Comparison of ENCODE assay signal across 17 cellular contexts in the genomic region with DNA sequence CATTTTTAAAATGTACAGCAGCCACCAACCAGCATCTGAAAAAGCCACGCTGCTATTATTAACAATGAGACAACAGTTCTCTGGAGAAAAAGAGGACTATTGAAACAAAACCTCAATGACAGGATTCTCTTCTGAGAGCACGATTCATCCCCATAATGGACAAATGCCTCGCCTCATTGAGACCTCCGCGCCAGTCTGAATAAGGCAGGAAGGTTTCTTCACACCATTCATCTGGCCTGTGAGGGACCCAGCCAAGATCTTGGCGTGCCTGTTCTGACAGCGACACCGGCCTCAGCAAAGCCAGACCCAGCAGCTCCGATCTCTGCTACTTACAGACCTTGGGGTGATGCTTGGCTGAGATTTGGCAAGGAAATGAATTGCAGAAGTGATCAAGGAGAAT. TPM values are rescaled to one million over a fixed set of nuclear protein-coding genes. Genes with fewer than 3 reads are reported as not detected.
DNase-seq lines count a peak whose midpoint lies in the region; ATAC-seq and TF ChIP-seq lines count a peak whose summit lies in the region.
"Had no signal": no experiment of that assay in that cellular context is flagged by ENCODE, and none has a peak within 500 bp of the region (broad histone marks: within the 10 kb centered on the region; RNA-seq: fewer than 3 reads in every experiment).

No MANE protein-coding gene starts in this region.

- intact Hi-C loops in gastrocnemius medialis (cut with DNase I; ENCODE audit: low total_unique reads) = no loop called here
- intact Hi-C loops in CD4-positive, alpha-beta memory T cell (cut with micrococcal nuclease) = no loop called here
- intact Hi-C loops in activated CD4-positive, alpha-beta T cell treated with anti-CD3 and anti-CD28 coated beads, Interleukin-2, amount 10 ng/mL, durations not matched to agents 24 days and 14 days (cut with micrococcal nuclease) = no loop called here

- POLR2A ChIA-PET in CD4-positive, alpha-beta memory T cell (lab: Charles Lee; ENCODE audit: partially characterized antibody) = no interaction called here

- in situ Hi-C loops in gastrocnemius medialis (cut with MboI; ENCODE audit: low sequenced_read_pairs in 4 of 4) = no loop called here

- TF ChIP-seq POLR2A in gastrocnemius medialis (IDR thresholded peaks at IDR 0.05) = no peak

- peaks cover 3% of the 10 kb centered on the region; the same call in 1 of the 2 replicates for H3K36me3 ChIP-seq in KMS-11 (ENCODE audit: insufficient read depth)
- peaks cover 0 to 74% of the 10 kb centered on the region in 2 donors for H3K36me3 ChIP-seq in gastrocnemius medialis
- H3K36me3 ChIP-seq in CD4-positive, alpha-beta memory T cell (ENCODE audit: insufficient read depth, low read length) = peaks cover 65% of the 10 kb centered on the region

- no peak overlapping the region for H3K9ac ChIP-seq in KMS-11

- TF ChIP-seq CTCF in KMS-11 (conservative IDR thresholded peaks at IDR 0.05; ENCODE audit: low read depth, low read length) (no peak), gastrocnemius medialis (IDR thresholded peaks at IDR 0.05 in 4 of 5, conservative IDR thresholded peaks at IDR 0.05 in 1 of 5) (no peak)

- H2AFZ ChIP-seq in KMS-11 (ENCODE audit: low read depth) = no peak overlapping the region

- H3K36me3 Mint-ChIP-seq in CD4-positive, alpha-beta memory T cell = peaks cover 34 to 59% of the 10 kb centered on the region in 2 donors
- peaks cover 59% of the 10 kb centered on the region for H3K36me3 Mint-ChIP-seq in activated CD4-positive, alpha-beta T cell treated with anti-CD3 and anti-CD28 coated beads, Interleukin-2, amount 10 ng/mL, durations not matched to agents 24 days and 14 days (ENCODE audit: low read depth)

- H3K4me1 Mint-ChIP-seq in CD4-positive, alpha-beta memory T cell = peaks cover 6 to 27% (median 15%) of the 10 kb centered on the region in 4 donors
- peaks cover 2% of the 10 kb centered on the region for H3K4me1 Mint-ChIP-seq in activated CD4-positive, alpha-beta T cell treated with anti-CD3 and anti-CD28 coated beads, Interleukin-2, amount 10 ng/mL, durations not matched to agents 24 days and 14 days
- H3K4me1 Mint-ChIP-seq: H9 had no signal

- no peaks in the 10 kb centered on the region for H3K27me3 Mint-ChIP-seq in CD4-positive, alpha-beta memory T cell
- no peaks in the 10 kb centered on the region for H3K27me3 Mint-ChIP-seq in activated CD4-positive, alpha-beta T cell treated with anti-CD3 and anti-CD28 coated beads, Interleukin-2, amount 10 ng/mL, durations not matched to agents 24 days and 14 days
- H3K27me3 Mint-ChIP-seq: B cell; CD8-positive, alpha-beta memory T cell had no signal

- no peaks in the 10 kb centered on the region for H3K9me3 Mint-ChIP-seq in CD4-positive, alpha-beta memory T cell
- H3K9me3 Mint-ChIP-seq in activated CD4-positive, alpha-beta T cell treated with anti-CD3 and anti-CD28 coated beads, Interleukin-2, amount 10 ng/mL, durations not matched to agents 24 days and 14 days = no peaks in the 10 kb centered on the region
- H3K9me3 Mint-ChIP-seq: CD8-positive, alpha-beta memory T cell; H9 had no signal

- H3K27me3 ChIP-seq in KMS-11 (ENCODE audit: insufficient read depth, low read depth) (no peaks in the 10 kb centered on the region), gastrocnemius medialis (no peaks in the 10 kb centered on the region)
- H3K27me3 ChIP-seq in CD4-positive, alpha-beta memory T cell (ENCODE audit: insufficient read depth, low read length) = no peaks in the 10 kb centered on the region

- ATAC-seq in gastrocnemius medialis = peak; percentile 75
- ATAC-seq: Panc1 had no signal

- no peak overlapping the region for H3K4me3 ChIP-seq in KMS-11 (IDR thresholded peaks at IDR 0.05; ENCODE audit: insufficient read depth, low read depth, low read length)
- H3K4me3 ChIP-seq in gastrocnemius medialis = no peak overlapping the region
- no peak overlapping the region for H3K4me3 ChIP-seq in CD4-positive, alpha-beta memory T cell (ENCODE audit: low read length in 2 of 2)

- peak overlapping the region; percentile 62; the same call in 1 of the 2 replicates for H3K4me2 ChIP-seq in KMS-11

- no peaks in the 10 kb centered on the region for H3K9me3 ChIP-seq in gastrocnemius medialis
- no peaks in the 10 kb centered on the region for H3K9me3 ChIP-seq in CD4-positive, alpha-beta memory T cell (ENCODE audit: control insufficient read depth in 1 of 2, low read length in 2 of 2)

- peaks cover 44% of the 10 kb centered on the region for H3K79me2 ChIP-seq in KMS-11 (ENCODE audit: insufficient read depth, low read depth)

- H3K27ac Mint-ChIP-seq in CD4-positive, alpha-beta memory T cell = peak overlapping the region in 2 of 7 donors; percentile 19 to 41
- no peak overlapping the region for H3K27ac Mint-ChIP-seq in activated CD4-positive, alpha-beta T cell treated with anti-CD3 and anti-CD28 coated beads, Interleukin-2, amount 10 ng/mL, durations not matched to agents 24 days and 14 days
- H3K27ac Mint-ChIP-seq: B cell, H9 had no signal

- no peak overlapping the region; the same call in 1 of the 2 replicates for H3K27ac ChIP-seq in KMS-11
- H3K27ac ChIP-seq in gastrocnemius medialis = peak overlapping the region; percentile 30 to 72 (median 52)
- H3K27ac ChIP-seq in CD4-positive, alpha-beta memory T cell (ENCODE audit: low read depth, low read length) = no peak overlapping the region

- no peak overlapping the region for H3K4me3 Mint-ChIP-seq in CD4-positive, alpha-beta memory T cell
- no peak overlapping the region for H3K4me3 Mint-ChIP-seq in activated CD4-positive, alpha-beta T cell treated with anti-CD3 and anti-CD28 coated beads, Interleukin-2, amount 10 ng/mL, durations not matched to agents 24 days and 14 days
- H3K4me3 Mint-ChIP-seq: B cell; CD8-positive, alpha-beta memory T cell; H9 had no signal

- peaks cover 39% of the 10 kb centered on the region for H3K4me1 ChIP-seq in KMS-11 (ENCODE audit: low read depth, poor library complexity, severe bottlenecking)
- peaks cover 30 to 34% of the 10 kb centered on the region in 2 donors for H3K4me1 ChIP-seq in gastrocnemius medialis
- no peaks in the 10 kb centered on the region for H3K4me1 ChIP-seq in CD4-positive, alpha-beta memory T cell (ENCODE audit: insufficient read depth, low read length)

- H4K20me1 ChIP-seq in KMS-11 (ENCODE audit: insufficient read depth) = no peaks in the 10 kb centered on the region

- CTCF ChIA-PET in CD4-positive, alpha-beta memory T cell (lab: Charles Lee; ENCODE audit: partially characterized antibody) = no interaction called here

- DNase-seq in epidermal melanocyte (ENCODE audit: insufficient read length, low spot score) (peak; percentile 29), middle frontal gyrus (ENCODE audit: extremely low spot score, low spot score) (peak; percentile 50), gastrocnemius medialis (peak in 1 of 2 donors; percentile 61), NCI-H446 (lab: John Stamatoyannopoulos, UW) (no peak)
- no peak for DNase-seq in CD4-positive, alpha-beta memory T cell
- DNase-seq in activated CD4-positive, alpha-beta T cell treated with anti-CD3 and anti-CD28 coated beads, Interleukin-2, amount 10 ng/mL, durations not matched to agents 24 days and 14 days = no peak
- DNase-seq: CD8-positive, alpha-beta memory T cell; H9; KG1; MM.1S; NCI-H2029; NCI-H2171 treated with DMSO at 0.1 percent for 48 hours; NCI-H510A; Right ventricle myocardium superior had no signal

RNA-seq across cellular contexts. Expression of a gene that starts 14.8 kb away (rescaled TPM):
- total RNA-seq in gastrocnemius medialis = 10 to 100 TPM; 36.4 to 60.5 (median 49.8) TPM
- 10 to 100 TPM; 89.3 to 94.1 TPM for total RNA-seq in CD4-positive, alpha-beta memory T cell
- 10 to 100 TPM; 59.6 to 66.9 TPM for polyA plus RNA-seq in CD4-positive, alpha-beta memory T cell
- total RNA-seq in activated CD4-positive, alpha-beta T cell treated with anti-CD3 and anti-CD28 coated beads, Interleukin-2, amount 10 ng/mL, durations not matched to agents 24 days and 14 days = 66.1 and 69.9 TPM in 2 replicates

RNA-seq across cellular contexts. Expression of a gene that starts 15.8 kb away (rescaled TPM):
- total RNA-seq in gastrocnemius medialis = 100 to 1,000 TPM; 101 to 256 (median 182) TPM
- under 1 TPM; 0.67 to 0.99 TPM for total RNA-seq in CD4-positive, alpha-beta memory T cell
- 1 to 10 TPM in 1 of 2 donors, under 1 TPM in 1; 0.22 to 1.2 TPM for polyA plus RNA-seq in CD4-positive, alpha-beta memory T cell
- total RNA-seq in activated CD4-positive, alpha-beta T cell treated with anti-CD3 and anti-CD28 coated beads, Interleukin-2, amount 10 ng/mL, durations not matched to agents 24 days and 14 days = 0.42 and 0.83 TPM in 2 replicates
- polyA plus RNA-seq: CD8-positive, alpha-beta memory T cell had no signal

RNA-seq across cellular contexts. Expression of a gene that starts 17.1 kb away (rescaled TPM):
- total RNA-seq in gastrocnemius medialis = 10 to 100 TPM in 2 of 4 donors, 1 to 10 TPM in 2; 5.7 to 15.7 (median 9.4) TPM
- 10 to 100 TPM; 17.8 to 18.6 TPM for total RNA-seq in CD4-positive, alpha-beta memory T cell
- 1 to 10 TPM; 3.3 to 4.6 TPM for polyA plus RNA-seq in CD4-positive, alpha-beta memory T cell
- 15.5 and 16.8 TPM in 2 replicates for total RNA-seq in activated CD4-positive, alpha-beta T cell treated with anti-CD3 and anti-CD28 coated beads, Interleukin-2, amount 10 ng/mL, durations not matched to agents 24 days and 14 days

Comparison
In these comparisons a context has a peak if more than half of its experiments do, and no peak if none do; other contexts are left out.
1. H3K27ac ChIP-seq: peak in gastrocnemius medialis (4 of 4); none in KMS-11 (single experiment) and CD4-positive, alpha-beta memory T cell (single experiment).
2. DNase-seq: peak in epidermal melanocyte (single experiment) and middle frontal gyrus (single experiment); none in NCI-H446 (0 of 2), CD4-positive, alpha-beta memory T cell (0 of 5) and activated CD4-positive, alpha-beta T cell treated with anti-CD3 and anti-CD28 coated beads, Interleukin-2, amount 10 ng/mL, durations not matched to agents 24 days and 14 days (single experiment).
3. RNA of a gene that starts 15.8 kb away (total RNA-seq): 101 to 256 TPM in gastrocnemius medialis; 0.67 to 0.99 TPM in CD4-positive, alpha-beta memory T cell and 0.42 to 0.83 TPM in activated CD4-positive, alpha-beta T cell treated with anti-CD3 and anti-CD28 coated beads, Interleukin-2, amount 10 ng/mL, durations not matched to agents 24 days and 14 days; every median in the first group is over 10 times any median in the second.